Comparison of ENCODE assay signal across 8 cellular contexts in the genomic region with DNA sequence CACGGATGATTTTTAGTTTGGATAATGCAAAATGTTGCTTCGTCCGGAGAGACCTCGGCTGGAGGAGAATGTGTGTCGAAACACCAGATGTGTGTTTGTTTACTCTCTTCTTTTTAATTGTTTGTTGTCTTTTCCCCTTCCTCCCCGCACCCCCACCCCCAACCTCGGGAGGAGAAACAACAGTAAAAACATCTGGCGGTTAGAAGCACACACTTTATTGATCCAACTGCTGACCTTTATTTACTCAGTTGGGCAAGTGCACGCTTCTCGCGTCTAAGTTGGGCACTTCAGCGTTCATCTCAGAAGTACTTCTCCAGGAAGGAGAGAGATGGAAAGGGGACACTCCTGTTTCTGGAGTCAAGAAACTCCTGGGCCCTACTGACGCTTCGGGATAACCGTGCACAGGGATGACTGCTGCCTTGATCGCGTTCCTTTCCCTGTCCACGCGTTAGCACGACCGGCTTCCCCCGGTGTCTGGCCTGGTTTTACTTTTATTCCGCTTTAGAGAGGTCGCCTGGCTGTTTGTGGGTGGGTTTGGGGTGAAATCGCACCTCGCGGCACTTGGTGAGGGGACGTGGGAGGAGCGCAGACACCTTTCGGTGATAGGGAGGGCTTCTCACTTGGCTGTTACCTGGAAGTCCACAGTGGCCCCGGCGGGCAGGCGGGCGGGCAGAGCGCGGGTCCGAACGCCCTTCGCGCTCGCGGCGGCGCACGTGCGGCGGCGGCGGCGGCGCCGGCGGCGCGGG.
DNase-seq lines count a peak whose midpoint lies in the region; ATAC-seq and TF ChIP-seq lines count a peak whose summit lies in the region.

No MANE protein-coding gene starts in this region.

- peaks cover 48% of the 10 kb centered on the region for H3K27me3 ChIP-seq in upper lobe of right lung

- H3K4me1 ChIP-seq in upper lobe of right lung: peaks cover 21% of the 10 kb centered on the region

- H3K4me3 ChIP-seq in upper lobe of right lung: peak overlapping the region; percentile 59

- no peaks in the 10 kb centered on the region for H3K36me3 ChIP-seq in upper lobe of right lung

- peak; percentile 3 for ATAC-seq in upper lobe of right lung
- no peak for ATAC-seq in HG03439 (IDR thresholded peaks at IDR 0.05; ENCODE audit: unreplicated experiment)
- ATAC-seq in HG03039 (IDR thresholded peaks at IDR 0.05; ENCODE audit: unreplicated experiment): no peak

- TF ChIP-seq CTCF in upper lobe of right lung (IDR thresholded peaks at IDR 0.05): no peak

- intact Hi-C loops in upper lobe of right lung (cut with DNase I): no loop called here

- no peaks in the 10 kb centered on the region for H3K9me3 ChIP-seq in upper lobe of right lung

- H3K27ac ChIP-seq in caudate nucleus (ENCODE audit: low read depth, low read length) (peak overlapping the region; percentile 93), upper lobe of right lung (peak overlapping the region; percentile 82)

- DNase-seq in NCI-H1417 (lab: John Stamatoyannopoulos, UW) (peak; percentile 82 to 89 (median 85)), NCI-H1417 treated with DMSO at 0.1 percent for 48 hours (lab: John Stamatoyannopoulos, UW) (no peak), NCI-H2029 treated with DMSO at 0.1 percent for 48 hours (lab: John Stamatoyannopoulos, UW) (peak; percentile 18), caudate nucleus (lab: John Stamatoyannopoulos, UW) (peak in 2 of 61 donors; percentile 8 to 36), medulla oblongata (ENCODE audit: extremely low spot score) (peak; percentile 12), upper lobe of right lung (peak; percentile 66)
